ENCODE assay signal across 25 cellular contexts in the genomic region with DNA sequence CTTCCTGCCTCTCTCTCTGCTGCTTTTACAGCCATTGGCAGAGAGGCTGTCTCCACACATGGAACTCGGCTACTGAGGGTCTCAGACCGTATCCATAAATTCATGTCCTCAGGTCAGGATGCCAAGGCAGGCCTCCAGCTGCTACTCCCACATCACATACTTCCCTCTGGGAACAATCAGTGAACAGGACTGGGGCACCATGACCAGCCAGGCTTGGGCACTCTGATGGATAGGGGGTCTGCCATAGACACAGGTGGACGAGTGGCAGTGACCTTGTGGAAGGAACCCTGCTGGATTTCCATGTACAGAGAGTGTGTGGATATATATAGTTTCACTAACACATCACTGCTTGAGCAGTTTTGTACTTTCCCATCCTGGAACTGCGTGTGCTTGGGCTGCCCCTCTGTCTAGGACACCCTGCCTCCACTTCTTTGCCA.
A peak's percentile ranks its signal among the peaks of the same experiment; 100 is the strongest.
DNase-seq lines count a peak whose midpoint lies in the region; ATAC-seq and TF ChIP-seq lines count a peak whose summit lies in the region.
"Had no signal": no experiment of that assay in that cellular context is flagged by ENCODE, and none has a peak within 500 bp of the region (broad histone marks: within the 10 kb centered on the region; RNA-seq: fewer than 3 reads in every experiment).

No MANE protein-coding gene starts in this region.

- WGBS in thyroid gland, 2 donors = 86 to 92% methylated on average over 4 of the region's 4 CpGs
- WGBS in transverse colon (ENCODE audit: low coverage in 1 of 2), 2 donors = 80 to 84% methylated on average over 1 to 4 of the region's 4 CpGs

- H3K27me3 ChIP-seq in left ventricle myocardium inferior (ENCODE audit: low read depth) (no peaks in the 10 kb centered on the region), colonic mucosa (no peaks in the 10 kb centered on the region), thyroid gland (no peaks in the 10 kb centered on the region), transverse colon (no peaks in the 10 kb centered on the region)
- H3K27me3 ChIP-seq: body of pancreas, sigmoid colon had no signal

- in situ Hi-C loops in transverse colon (cut with MboI; ENCODE audit: low pct_ligation_motif_present in 1 of 4, low pct_unique_long_range_greater_than_20kb in 1 of 4, low sequenced_read_pairs in 3 of 4) = loop anchor here in 3 of 4 donors (5.0 to 25.0 kb wide), 3 partner anchors 232 to 492 kb away; no protein-coding TSS in a partner anchor

- peak; percentile 63 for DNase-seq in cardiac septum (ENCODE audit: low spot score)
- DNase-seq in left ventricle myocardium inferior = no peak
- peak; percentile 14 for DNase-seq in colonic mucosa
- peak; percentile 53 for DNase-seq in mesenteric fat pad (ENCODE audit: low spot score)
- peak in 1 of 2 donors; percentile 23 for DNase-seq in thyroid gland
- DNase-seq in NCI-H1436 (lab: John Stamatoyannopoulos, UW) = no peak
- DNase-seq in transverse colon = no peak
- DNase-seq: activated CD8-positive, alpha-beta memory T cell treated with anti-CD3 and anti-CD28 coated beads, Interleukin-2, amount 10 ng/mL, durations not matched to agents 7 days and 5 days; activated naive CD4-positive, alpha-beta T cell treated with anti-CD3 and anti-CD28 coated beads for 36 hours; activated T-cell treated with anti-CD3 and anti-CD28 coated beads, Interleukin-2, amount 50 U/mL, for 72 hours; CD8-positive, alpha-beta T cell; Kasumi-1; midbrain; naive B cell; NCI-H2081 treated with DMSO at 0.1 percent for 48 hours; NCI-H2227 treated with DMSO at 0.1 percent for 48 hours; NCI-H526 treated with DMSO at 0.1 percent for 48 hours; PC-9; sigmoid colon; stimulated activated CD4-positive, alpha-beta T cell treated with anti-CD3 and anti-CD28 coated beads, Interleukin-4, amount 100 ng/mL, for 24 hours; T-helper 17 cell had no signal

- H3K4me3 ChIP-seq in left ventricle myocardium inferior (no peak overlapping the region), colonic mucosa (no peak overlapping the region), thyroid gland (replicated peaks in 1 of 3) (no peak overlapping the region), transverse colon (no peak overlapping the region)
- H3K4me3 ChIP-seq: body of pancreas, GM12878, PC-9, prostate gland, sigmoid colon had no signal

- ATAC-seq in HG03342 (IDR thresholded peaks at IDR 0.05; ENCODE audit: unreplicated experiment) = no peak
- ATAC-seq: activated CD8-positive, alpha-beta memory T cell treated with anti-CD3 and anti-CD28 coated beads, Interleukin-2, amount 10 ng/mL, durations not matched to agents 7 days and 5 days; activated T-cell treated with anti-CD3 and anti-CD28 coated beads, Interleukin-2, amount 50 U/mL, for 72 hours; CD8-positive, alpha-beta T cell; GM12878; T-helper 17 cell had no signal

- H3K36me3 ChIP-seq in left ventricle myocardium inferior (no peaks in the 10 kb centered on the region), colonic mucosa (no peaks in the 10 kb centered on the region), thyroid gland (no peaks in the 10 kb centered on the region), transverse colon (no peaks in the 10 kb centered on the region)
- H3K36me3 ChIP-seq: prostate gland, sigmoid colon had no signal

- H3K9me3 ChIP-seq in left ventricle myocardium inferior (replicated peaks) = no peaks in the 10 kb centered on the region
- H3K9me3 ChIP-seq in colonic mucosa = no peaks in the 10 kb centered on the region
- H3K9me3 ChIP-seq in thyroid gland = no peaks in the 10 kb centered on the region
- H3K9me3 ChIP-seq in transverse colon = no peaks in the 10 kb centered on the region
- H3K9me3 ChIP-seq: body of pancreas, prostate gland, sigmoid colon had no signal

- no peak for TF ChIP-seq POLR2A in thyroid gland (IDR thresholded peaks at IDR 0.05)
- TF ChIP-seq POLR2A in transverse colon (IDR thresholded peaks at IDR 0.05) = no peak

- TF ChIP-seq CTCF in left ventricle myocardium inferior (IDR thresholded peaks at IDR 0.05; ENCODE audit: borderline replicate concordance) (no peak), colonic mucosa (IDR thresholded peaks at IDR 0.05) (no peak), thyroid gland (IDR thresholded peaks at IDR 0.05) (no peak), transverse colon (IDR thresholded peaks at IDR 0.05) (no peak)

- H3K9ac ChIP-seq in colonic mucosa (ENCODE audit: low read depth in 2 of 2, low read length in 2 of 2) = no peak overlapping the region

- TF ChIP-seq EP300 in transverse colon (IDR thresholded peaks at IDR 0.05; ENCODE audit: low read depth) = no peak

- H3K27ac ChIP-seq in left ventricle myocardium inferior (replicated peaks) (no peak overlapping the region), colonic mucosa (no peak overlapping the region), thyroid gland (peak overlapping the region in 2 of 3 donors; percentile 39 to 84), transverse colon (no peak overlapping the region)
- H3K27ac ChIP-seq: body of pancreas, PC-9, prostate gland, sigmoid colon had no signal

- intact Hi-C loops in cardiac septum (cut with DNase I) (loop anchor here (5.0 kb wide), 2 partner anchors 42 to 347 kb away; no protein-coding TSS in a partner anchor), left ventricle myocardium inferior (cut with micrococcal nuclease) (loop anchor here (5.0 to 10.0 kb wide), 2 partner anchors 232 to 345 kb away; no protein-coding TSS in a partner anchor), colonic mucosa (cut with DNase I) (loop anchor here (10.0 kb wide), 1 partner anchor 345 kb away; no protein-coding TSS in a partner anchor), thyroid gland (cut with DNase I) (loop anchor here (2.0 to 10.0 kb wide), 3 partner anchors 233 to 465 kb away; no protein-coding TSS in a partner anchor), transverse colon (cut with DNase I; ENCODE audit: low total_unique reads) (loop anchor here (2.0 to 10.0 kb wide), 2 partner anchors 233 to 475 kb away; no protein-coding TSS in a partner anchor)

- peaks cover 5% of the 10 kb centered on the region for H3K4me1 ChIP-seq in left ventricle myocardium inferior
- H3K4me1 ChIP-seq in colonic mucosa = no peaks in the 10 kb centered on the region
- H3K4me1 ChIP-seq in thyroid gland = peaks cover 13 to 14% of the 10 kb centered on the region in 2 donors
- H3K4me1 ChIP-seq in transverse colon = peaks cover 0 to 11% (median 0%) of the 10 kb centered on the region in 4 donors
- H3K4me1 ChIP-seq: prostate gland had no signal

Comparison
In these comparisons a context has a peak if more than half of its experiments do, and no peak if none do; other contexts are left out.
1. DNase-seq: peak in cardiac septum (single experiment), colonic mucosa (single experiment) and mesenteric fat pad (single experiment); none in left ventricle myocardium inferior (single experiment), NCI-H1436 (single experiment) and transverse colon (single experiment).
2. H3K27ac ChIP-seq: peak in thyroid gland (2 of 3); none in left ventricle myocardium inferior (single experiment), colonic mucosa (single experiment) and transverse colon (0 of 4).